Comparison of ENCODE assay signal across 15 cellular contexts in the genomic region with DNA sequence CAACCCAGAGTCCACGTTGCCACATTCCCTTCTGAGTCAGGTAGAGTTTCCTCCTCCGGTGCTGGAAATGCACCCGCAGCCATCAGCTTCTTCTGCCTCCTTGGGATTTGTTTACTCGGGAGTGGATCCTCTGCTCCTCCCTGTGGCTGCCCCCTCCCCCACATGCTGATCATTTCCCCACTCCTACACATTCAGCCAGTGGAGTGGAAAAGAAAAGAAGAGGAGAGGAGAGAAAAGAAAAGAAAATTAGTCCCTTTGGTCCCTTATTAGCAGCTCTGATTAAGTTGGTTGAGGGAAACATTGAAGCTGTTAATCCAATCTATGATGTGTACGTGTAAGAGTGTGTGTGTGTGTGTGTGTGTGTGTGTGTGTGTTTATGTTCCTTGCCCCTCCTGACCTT. TPM values are rescaled to one million over a fixed set of nuclear protein-coding genes. Genes with fewer than 3 reads are reported as not detected.
DNase-seq lines count a peak whose midpoint lies in the region; ATAC-seq, FAIRE-seq and TF ChIP-seq lines count a peak whose summit lies in the region.
"Had no signal": no experiment of that assay in that cellular context is flagged by ENCODE, and none has a peak within 500 bp of the region (broad histone marks: within the 10 kb centered on the region; RNA-seq: fewer than 3 reads in every experiment).

No MANE protein-coding gene starts in this region.

- peaks cover 10% of the 10 kb centered on the region for H3K4me1 Mint-ChIP-seq in nephron progenitor cell
- H3K4me1 Mint-ChIP-seq: CD8-positive, alpha-beta memory T cell had no signal

- peak overlapping the region; percentile 93 for H3K27ac Mint-ChIP-seq in nephron progenitor cell
- H3K27ac Mint-ChIP-seq: CD8-positive, alpha-beta memory T cell had no signal

- TF ChIP-seq POLR2A in K562 (conservative IDR thresholded peaks at IDR 0.05): no peak

- no peaks in the 10 kb centered on the region; a peak in 1 of 5 replicates for H3K4me1 ChIP-seq in K562 (replicated peaks in 1 of 2; ENCODE audit: control insufficient read depth in 2 of 2, insufficient read depth in 2 of 2, low read length in 2 of 2)
- H3K4me1 ChIP-seq: HAP-1 had no signal

- no peak overlapping the region for H3K9ac ChIP-seq in K562 (ENCODE audit: insufficient read depth in 1 of 2, low read depth in 2 of 2, low read length in 2 of 2)
- H3K9ac ChIP-seq: BLaER1, GM23248 had no signal

- no peaks in the 10 kb centered on the region for H3K9me3 ChIP-seq in K562 (replicated peaks; ENCODE audit: control insufficient read depth, insufficient read depth, low read depth, low read length)
- H3K9me3 ChIP-seq: BLaER1, HAP-1 had no signal

- no peaks in the 10 kb centered on the region for H3K9me1 ChIP-seq in K562 (ENCODE audit: control insufficient read depth, insufficient read depth, low read length)

- CTCF ChIA-PET in K562 (lab: Yijun Ruan, JAX; ENCODE audit: low intra/inter-chr PET ratio): no interaction called here

- intact Hi-C loops in K562 (cut with micrococcal nuclease): no loop called here

- POLR2A ChIA-PET in K562 (lab: Yijun Ruan, JAX): interaction anchor here (0.7 to 0.8 kb wide), 2 partner anchors 14 to 85 kb away, joined by 4 read pairs; no protein-coding TSS in a partner anchor

- H3K4me3 ChIP-seq in K562: no peak overlapping the region
- H3K4me3 ChIP-seq: BLaER1, GM23248, HAP-1 had no signal

- no peaks in the 10 kb centered on the region for H3K36me3 ChIP-seq in K562 (ENCODE audit: control insufficient read depth, insufficient read depth, low read length)
- H3K36me3 ChIP-seq: BLaER1, HAP-1 had no signal

- WGBS in K562 (ENCODE audit: insufficient coverage, low coverage, missing lambda C conversion rate): 47% methylated on average over 4 of the region's 5 CpGs

- no peaks in the 10 kb centered on the region for H3K79me2 ChIP-seq in K562 (ENCODE audit: control insufficient read depth, insufficient read depth, low read length)

- H3K36me3 Mint-ChIP-seq in nephron progenitor cell (ENCODE audit: low read depth): peaks cover 6% of the 10 kb centered on the region

- no peak for ATAC-seq in K562
- no peak for ATAC-seq in GM21786 (IDR thresholded peaks at IDR 0.05; ENCODE audit: unreplicated experiment)

- in situ Hi-C loops in K562 (cut with MboI): no loop called here

- BruUV-seq in K562 (replicated peaks; lab: Mats Ljungman, UMichigan): no TSS peak

- H3K27me3 Mint-ChIP-seq in nephron progenitor cell (ENCODE audit: low read depth, poor library complexity): peaks cover 3% of the 10 kb centered on the region

- peak; percentile 25 for DNase-seq in NCI-H82 (lab: John Stamatoyannopoulos, UW)
- no peak for DNase-seq in NCI-H82 treated with DMSO at 0.1 percent for 48 hours (lab: John Stamatoyannopoulos, UW; ENCODE audit: unreplicated experiment)
- no peak for DNase-seq in K562 (ENCODE audit: extremely low read depth in 1 of 4, low spot score in 3 of 4)
- peak; percentile 31 for DNase-seq in nephron progenitor cell
- no peak for DNase-seq in stimulated activated naive CD4-positive, alpha-beta T cell (lab: John Stamatoyannopoulos, UW)
- DNase-seq in mesenteric fat pad (ENCODE audit: low spot score): no peak
- DNase-seq: GF-D8 had no signal

- H3K27me3 ChIP-seq in K562 (ENCODE audit: control insufficient read depth in 2 of 2, insufficient read depth in 2 of 2, low read length in 2 of 2): peaks cover 3 to 12% of the 10 kb centered on the region in 2 experiments; a peak in 4 of 5 replicates
- H3K27me3 ChIP-seq: BLaER1 had no signal

- H3K9me3 Mint-ChIP-seq in nephron progenitor cell: peaks cover 6% of the 10 kb centered on the region

- no peak for TF ChIP-seq CTCF in K562 (IDR thresholded peaks at IDR 0.05 in 2 of 3, conservative IDR thresholded peaks at IDR 0.05 in 1 of 3; ENCODE audit: insufficient read depth in 2 of 3, low read depth in 1 of 3, low read length in 3 of 3)
- TF ChIP-seq CTCF in nephron progenitor cell (IDR thresholded peaks at IDR 0.05): no peak

- peak overlapping the region; percentile 71 for H2AFZ ChIP-seq in K562 (ENCODE audit: low read depth, low read length)
- H2AFZ ChIP-seq: GM23248 had no signal

- no peak overlapping the region for H3K27ac ChIP-seq in K562 (ENCODE audit: extremely low read depth, low read depth, low read length)
- H3K27ac ChIP-seq: 22Rv1, BLaER1, GM23248 had no signal

- no peak for TF ChIP-seq RAD21 in K562 (CRISPR knock-in tag; conservative IDR thresholded peaks at IDR 0.05 in 1 of 2, IDR thresholded peaks at IDR 0.05 in 1 of 2)

- H4K20me1 ChIP-seq in K562 (replicated peaks; ENCODE audit: control insufficient read depth, insufficient read depth, low read length): no peaks in the 10 kb centered on the region
- H4K20me1 ChIP-seq: BLaER1 had no signal

- no peak overlapping the region for H3K4me2 ChIP-seq in K562 (ENCODE audit: insufficient read depth, low read length)
- H3K4me2 ChIP-seq: BLaER1 had no signal

- no peak for TF ChIP-seq EP300 in K562 (IDR thresholded peaks at IDR 0.05; ENCODE audit: low read length)

- peak overlapping the region; percentile 35 for H3K4me3 Mint-ChIP-seq in nephron progenitor cell
- H3K4me3 Mint-ChIP-seq: CD8-positive, alpha-beta memory T cell had no signal

- FAIRE-seq in K562 (lab: Jason Lieb, UNC): no peak
- FAIRE-seq: HTR-8/SVneo had no signal

TF ChIP-seq in K562, 482 proteins besides CTCF, POLR2A, EP300 and RAD21 (continues in another document):
- TF ChIP-seq, protein P1, sequence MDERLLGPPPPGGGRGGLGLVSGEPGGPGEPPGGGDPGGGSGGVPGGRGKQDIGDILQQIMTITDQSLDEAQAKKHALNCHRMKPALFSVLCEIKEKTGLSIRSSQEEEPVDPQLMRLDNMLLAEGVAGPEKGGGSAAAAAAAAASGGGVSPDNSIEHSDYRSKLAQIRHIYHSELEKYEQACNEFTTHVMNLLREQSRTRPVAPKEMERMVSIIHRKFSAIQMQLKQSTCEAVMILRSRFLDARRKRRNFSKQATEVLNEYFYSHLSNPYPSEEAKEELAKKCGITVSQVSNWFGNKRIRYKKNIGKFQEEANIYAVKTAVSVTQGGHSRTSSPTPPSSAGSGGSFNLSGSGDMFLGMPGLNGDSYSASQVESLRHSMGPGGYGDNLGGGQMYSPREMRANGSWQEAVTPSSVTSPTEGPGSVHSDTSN (CRISPR knock-in tag; IDR thresholded peaks at IDR 0.05; ENCODE audit: low read depth): no peak
- TF ChIP-seq, protein P1 (tag; conservative IDR thresholded peaks at IDR 0.05; ENCODE audit: low read depth): no peak
- TF ChIP-seq ZNF174 (CRISPR knock-in tag; IDR thresholded peaks at IDR 0.05): no peak
- TF ChIP-seq SNRNP70 (optimal IDR thresholded peaks at IDR 0.05; ENCODE audit: low read depth, low read length): no peak
- TF ChIP-seq ELF4 (CRISPR knock-in tag; IDR thresholded peaks at IDR 0.05): no peak
- no peak for TF ChIP-seq CREB1 (IDR thresholded peaks at IDR 0.05)
- TF ChIP-seq CREB1 (CRISPR knock-in tag; IDR thresholded peaks at IDR 0.05): no peak
- TF ChIP-seq, protein P2, sequence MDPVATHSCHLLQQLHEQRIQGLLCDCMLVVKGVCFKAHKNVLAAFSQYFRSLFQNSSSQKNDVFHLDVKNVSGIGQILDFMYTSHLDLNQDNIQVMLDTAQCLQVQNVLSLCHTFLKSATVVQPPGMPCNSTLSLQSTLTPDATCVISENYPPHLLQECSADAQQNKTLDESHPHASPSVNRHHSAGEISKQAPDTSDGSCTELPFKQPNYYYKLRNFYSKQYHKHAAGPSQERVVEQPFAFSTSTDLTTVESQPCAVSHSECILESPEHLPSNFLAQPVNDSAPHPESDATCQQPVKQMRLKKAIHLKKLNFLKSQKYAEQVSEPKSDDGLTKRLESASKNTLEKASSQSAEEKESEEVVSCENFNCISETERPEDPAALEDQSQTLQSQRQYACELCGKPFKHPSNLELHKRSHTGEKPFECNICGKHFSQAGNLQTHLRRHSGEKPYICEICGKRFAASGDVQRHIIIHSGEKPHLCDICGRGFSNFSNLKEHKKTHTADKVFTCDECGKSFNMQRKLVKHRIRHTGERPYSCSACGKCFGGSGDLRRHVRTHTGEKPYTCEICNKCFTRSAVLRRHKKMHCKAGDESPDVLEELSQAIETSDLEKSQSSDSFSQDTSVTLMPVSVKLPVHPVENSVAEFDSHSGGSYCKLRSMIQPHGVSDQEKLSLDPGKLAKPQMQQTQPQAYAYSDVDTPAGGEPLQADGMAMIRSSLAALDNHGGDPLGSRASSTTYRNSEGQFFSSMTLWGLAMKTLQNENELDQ (CRISPR knock-in tag; IDR thresholded peaks at IDR 0.05; ENCODE audit: borderline replicate concordance): no peak
- no peak for TF ChIP-seq KLF1 (tag; IDR thresholded peaks at IDR 0.05)
- TF ChIP-seq KHSRP (IDR thresholded peaks at IDR 0.05): no peak
- no peak for TF ChIP-seq ZNF384 (IDR thresholded peaks at IDR 0.05; ENCODE audit: low read depth, low read length)

RNA-seq across cellular contexts. Expression of gene CAPN8, which starts 36.6 kb away (rescaled TPM):
- total RNA-seq in K562 (2011; cell fraction: chromatin; rRNA removed; ENCODE audit: low replicate concordance): not detected in 2 replicates
- total RNA-seq in K562 (2011; cell fraction: nucleolus; rRNA removed): not detected in 2 replicates
- not detected in 2 replicates for total RNA-seq in K562 (2011; cell fraction: nucleoplasm; rRNA removed)
- total RNA-seq in K562 (2014; rRNA removed): not detected in 2 replicates
- not detected in 2 replicates for total RNA-seq in K562 (2014; rRNA removed; fragmentation: Illumina TruSeq; extraction: Trizol)
- total RNA-seq in K562 (2015; rRNA removed; fragmentation: Illumina TruSeq; extraction: Trizol): not detected in 2 replicates
- total RNA-seq in K562 (2021): not detected in 2 replicates
- polyA plus RNA-seq in K562 (2011; rRNA removed): 0.06 TPM in 1 of 2 replicates, not detected in the other
- polyA plus RNA-seq in K562 (2011; cell fraction: cytosol; rRNA removed): not detected in 2 replicates
- polyA plus RNA-seq in K562 (2011; cell fraction: nucleus; rRNA removed): not detected in 2 replicates
- polyA plus RNA-seq in K562 (2012): not detected in 2 replicates
- polyA plus RNA-seq in K562 (2014; fragmentation: Illumina TruSeq; extraction: Trizol): not detected in 2 replicates
- polyA plus RNA-seq in K562 (2014; fragmentation: Nextera tagmentation; extraction: Ambion mirVana): not detected
- polyA plus RNA-seq in K562 (2014; rRNA removed): not detected in 2 replicates
- polyA minus RNA-seq in K562 (2011; rRNA and poly(A)+ RNA removed): not detected in 2 replicates
- not detected in 2 replicates for polyA minus RNA-seq in K562 (2011; cell fraction: cytosol; rRNA and poly(A)+ RNA removed)
- polyA minus RNA-seq in K562 (2011; cell fraction: nucleus; rRNA and poly(A)+ RNA removed): not detected in 2 replicates
- not detected for total RNA-seq in mesenteric fat pad
- total RNA-seq: A673; CD8-positive, alpha-beta memory T cell; GM23248 had no signal
- polyA plus RNA-seq: CD8-positive, alpha-beta memory T cell; GM23248 had no signal

Comparison
In these comparisons a context has a peak if more than half of its experiments do, and no peak if none do; other contexts are left out.
1. DNase-seq: peak in NCI-H82 (single experiment) and nephron progenitor cell (single experiment); none in NCI-H82 treated with DMSO at 0.1 percent for 48 hours (single experiment), K562 (0 of 4), stimulated activated naive CD4-positive, alpha-beta T cell (0 of 6) and mesenteric fat pad (single experiment).